8 cellular contexts compared by ENCODE assay signal in genomic region chr14:54902143-54902520, GRCh38. TPM values are rescaled to one million over a fixed set of nuclear protein-coding genes. Genes with fewer than 3 reads are reported as not detected.
A peak's percentile ranks its signal among the peaks of the same experiment; 100 is the strongest.
DNase-seq lines count a peak whose midpoint lies in the region; ATAC-seq and TF ChIP-seq lines count a peak whose summit lies in the region.

No MANE protein-coding gene starts in this region.

- peaks cover 38% of the 10 kb centered on the region for H3K27me3 Mint-ChIP-seq in endodermal cell (ENCODE audit: insufficient read depth)

- H3K9me3 Mint-ChIP-seq in endodermal cell: no peaks in the 10 kb centered on the region

- peak overlapping the region; percentile 95 for H3K4me3 ChIP-seq in endodermal cell (ENCODE audit: low read length)
- H3K4me3 ChIP-seq in mucosa of stomach (ENCODE audit: low read length): peak overlapping the region; percentile 92

- DNase-seq in AG20443 (ENCODE audit: low spot score) (peak; percentile 59), NCI-H524 treated with DMSO at 0.1 percent for 48 hours (lab: John Stamatoyannopoulos, UW) (peak; percentile 21), endodermal cell (peak; percentile 91)
- peak; percentile 89 for DNase-seq in activated CD8-positive, alpha-beta memory T cell treated with anti-CD3 and anti-CD28 coated beads for 24 hours
- DNase-seq in stimulated activated CD8-positive, alpha-beta memory T cell treated with anti-CD3 and anti-CD28 coated beads, Interleukin-7, amount 100 ng/mL, for 24 hours (ENCODE audit: low read depth): peak; percentile 53

- peak overlapping the region; percentile 35 for H3K27ac Mint-ChIP-seq in endodermal cell

- H3K36me3 ChIP-seq in endodermal cell (ENCODE audit: control insufficient read depth, insufficient read depth, low read length): no peaks in the 10 kb centered on the region
- H3K36me3 ChIP-seq in mucosa of stomach (ENCODE audit: control insufficient read depth, insufficient read depth, low read length): no peaks in the 10 kb centered on the region

- ATAC-seq in GM18870 (IDR thresholded peaks at IDR 0.05; ENCODE audit: unreplicated experiment): peak; percentile 43
- ATAC-seq in HG03103 (IDR thresholded peaks at IDR 0.05; ENCODE audit: low read depth, unreplicated experiment): peak; percentile 48

- peak overlapping the region; percentile 72 for H3K4me3 Mint-ChIP-seq in endodermal cell

- peak overlapping the region; percentile 67 for H3K9ac ChIP-seq in endodermal cell (ENCODE audit: extremely low read depth, low read length, poor library complexity, severe bottlenecking)
- peak overlapping the region; percentile 88 for H3K9ac ChIP-seq in mucosa of stomach (ENCODE audit: low read length)

- H3K4me1 Mint-ChIP-seq in endodermal cell: peaks cover 9% of the 10 kb centered on the region

- H3K4me1 ChIP-seq in endodermal cell (ENCODE audit: control insufficient read depth, insufficient read depth, low read length) (no peaks in the 10 kb centered on the region), mucosa of stomach (ENCODE audit: control insufficient read depth, insufficient read depth, low read length) (no peaks in the 10 kb centered on the region)

- H3K27me3 ChIP-seq in endodermal cell (ENCODE audit: control insufficient read depth, insufficient read depth, low read length, poor library complexity, severe bottlenecking): peaks cover 30% of the 10 kb centered on the region
- no peaks in the 10 kb centered on the region for H3K27me3 ChIP-seq in mucosa of stomach (ENCODE audit: control insufficient read depth, insufficient read depth, low read length)

- TF ChIP-seq CTCF in endodermal cell (conservative IDR thresholded peaks at IDR 0.05): peak; percentile 52

- H3K9me3 ChIP-seq in endodermal cell (ENCODE audit: control insufficient read depth, low read length) (no peaks in the 10 kb centered on the region), mucosa of stomach (ENCODE audit: control insufficient read depth, low read length) (no peaks in the 10 kb centered on the region)

- H3K36me3 Mint-ChIP-seq in endodermal cell (ENCODE audit: low read depth): no peaks in the 10 kb centered on the region

- H3K27ac ChIP-seq in endodermal cell (ENCODE audit: low read depth, low read length): no peak overlapping the region

- 0% methylated on average over 5 to 37 of the region's 37 CpGs for WGBS in endodermal cell (ENCODE audit: insufficient coverage in 1 of 2, insufficient read length in 1 of 2), 2 experiments

RNA-seq across cellular contexts. Expression of gene GCH1, which starts 0.5 kb away (rescaled TPM):
- 10 to 100 TPM; 18.3 to 18.7 TPM for total RNA-seq in endodermal cell
- polyA plus RNA-seq in endodermal cell (2013, experiment 1 of 2): 4.9 TPM
- 5.1 TPM for polyA plus RNA-seq in endodermal cell (2013, experiment 2 of 2)

Comparison
In these comparisons a context has a peak if more than half of its experiments do, and no peak if none do; other contexts are left out.
1. DNase-seq: peak in every context shown above with its lines; median percentile 91 in endodermal cell; 89 in activated CD8-positive, alpha-beta memory T cell treated with anti-CD3 and anti-CD28 coated beads for 24 hours; 59 in AG20443; 53 in stimulated activated CD8-positive, alpha-beta memory T cell treated with anti-CD3 and anti-CD28 coated beads, Interleukin-7, amount 100 ng/mL, for 24 hours; 21 in NCI-H524 treated with DMSO at 0.1 percent for 48 hours.